8 cellular contexts compared by ENCODE assay signal in genomic region chr19:9827325-9828238, GRCh38.
DNase-seq lines count a peak whose midpoint lies in the region; ATAC-seq, FAIRE-seq and TF ChIP-seq lines count a peak whose summit lies in the region.

TSS of gene UBL5 (plus strand) at chr19:9827918. CDS start at chr19:9828338, 420 bp downstream.

- ATAC-seq in GM19043 (IDR thresholded peaks at IDR 0.05; ENCODE audit: low read depth, unreplicated experiment) (peak; percentile 89), HG03354 (IDR thresholded peaks at IDR 0.05; ENCODE audit: poor library complexity, severe bottlenecking, unreplicated experiment) (peak; percentile 92)
- peak; percentile 99 for ATAC-seq in activated CD4-positive, CD25-positive, alpha-beta regulatory T cell treated with anti-CD3 and anti-CD28 coated beads, Interleukin-2, amount 50 U/mL, for 24 hours
- peak; percentile 97 for ATAC-seq in central memory CD8-positive, alpha-beta T cell (replicated peaks; ENCODE audit: extremely low read depth, poor library complexity, severe bottlenecking)

- peaks cover 23% of the 10 kb centered on the region for H3K4me1 Mint-ChIP-seq in central memory CD8-positive, alpha-beta T cell

- H3K36me3 Mint-ChIP-seq in central memory CD8-positive, alpha-beta T cell (ENCODE audit: insufficient read depth) = peaks cover 19% of the 10 kb centered on the region

- peak within 1 kb of the TSS; percentile 95 for H3K4me3 ChIP-seq in AG10803 (ENCODE audit: low read length)

- peak within 1 kb of the TSS; percentile 99 for H3K27ac Mint-ChIP-seq in central memory CD8-positive, alpha-beta T cell (ENCODE audit: low read depth)

- H3K4me3 Mint-ChIP-seq in central memory CD8-positive, alpha-beta T cell = peak within 1 kb of the TSS; percentile 99

- H3K9me3 Mint-ChIP-seq in central memory CD8-positive, alpha-beta T cell = no peaks in the 10 kb centered on the region

- no peaks in the 10 kb centered on the region for H3K27me3 Mint-ChIP-seq in central memory CD8-positive, alpha-beta T cell

- DNase-seq in AG10803 (ENCODE audit: low read depth) (peak; percentile 76), NCI-H446 treated with DMSO at 0.1 percent for 48 hours (lab: John Stamatoyannopoulos, UW) (peak; percentile 72)
- DNase-seq in central memory CD8-positive, alpha-beta T cell (ENCODE audit: low spot score in 2 of 2) = peak; percentile 72 to 82
- DNase-seq in stimulated activated CD4-positive, alpha-beta T cell treated with anti-CD3 and anti-CD28 coated beads, Interleukin-12 subunit alpha, Interleukin-12 subunit beta, amount 100 ng/mL, for 24 hours (ENCODE audit: low read depth in 2 of 2) = peak; percentile 74 to 88

- peak; percentile 94 for FAIRE-seq in islet of Langerhans (lab: Jason Lieb, UNC)

- TF ChIP-seq CTCF in AG10803 (conservative IDR thresholded peaks at IDR 0.05; ENCODE audit: low read length) = no peak

Comparison
In these comparisons a context has a peak if more than half of its experiments do, and no peak if none do; other contexts are left out.
1. Peak in every context shown above with its lines: DNase-seq, ATAC-seq and H3K4me3 ChIP-seq.